In genomic region chr5:157162919-157163510, GRCh38 we compare ENCODE assay signal across 20 cellular contexts. TPM values are rescaled to one million over a fixed set of nuclear protein-coding genes. Genes with fewer than 3 reads are reported as not detected.
DNase-seq lines count a peak whose midpoint lies in the region; ATAC-seq and TF ChIP-seq lines count a peak whose summit lies in the region.
"Had no signal": no experiment of that assay in that cellular context is flagged by ENCODE, and none has a peak within 500 bp of the region (broad histone marks: within the 10 kb centered on the region; RNA-seq: fewer than 3 reads in every experiment).

No MANE protein-coding gene starts in this region.

- H3K36me3 ChIP-seq in right atrium auricular region (no peaks in the 10 kb centered on the region), heart right ventricle (no peaks in the 10 kb centered on the region), uterus (no peaks in the 10 kb centered on the region)

- H3K27ac Mint-ChIP-seq in effector memory CD8-positive, alpha-beta T cell = peak overlapping the region; percentile 41 to 49
- peak overlapping the region; percentile 14 for H3K27ac Mint-ChIP-seq in stimulated activated effector memory CD8-positive, alpha-beta T cell treated with anti-CD3 and anti-CD28 coated beads, Interleukin-12 subunit alpha, Interleukin-12 subunit beta, amount 100 ng/mL, for 72 hours

- H3K4me1 ChIP-seq in right atrium auricular region (no peaks in the 10 kb centered on the region), heart right ventricle (no peaks in the 10 kb centered on the region), uterus (no peaks in the 10 kb centered on the region)
- H3K4me1 ChIP-seq: Caco-2 had no signal

- H3K4me3 ChIP-seq in right atrium auricular region = no peak overlapping the region
- no peak overlapping the region for H3K4me3 ChIP-seq in heart right ventricle
- no peak overlapping the region for H3K4me3 ChIP-seq in uterus
- H3K4me3 ChIP-seq: K562, PC-9 had no signal

- no peak for TF ChIP-seq POLR2A in uterus (IDR thresholded peaks at IDR 0.05)

- H3K36me3 Mint-ChIP-seq in effector memory CD8-positive, alpha-beta T cell (ENCODE audit: insufficient read depth) = peaks cover 6% of the 10 kb centered on the region
- no peaks in the 10 kb centered on the region for H3K36me3 Mint-ChIP-seq in stimulated activated effector memory CD8-positive, alpha-beta T cell treated with anti-CD3 and anti-CD28 coated beads, Interleukin-12 subunit alpha, Interleukin-12 subunit beta, amount 100 ng/mL, for 72 hours
- H3K36me3 Mint-ChIP-seq: CD14-positive monocyte had no signal

- H3K27ac ChIP-seq in right atrium auricular region (no peak overlapping the region), heart right ventricle (no peak overlapping the region), uterus (no peak overlapping the region)
- H3K27ac ChIP-seq: PC-9 had no signal

- ATAC-seq in activated CD4-positive, CD25-positive, alpha-beta regulatory T cell treated with anti-CD3 and anti-CD28 coated beads, Interleukin-2, amount 50 U/mL, for 24 hours = no peak
- ATAC-seq in heart right ventricle = no peak
- no peak for ATAC-seq in effector memory CD8-positive, alpha-beta T cell (replicated peaks)
- ATAC-seq in stimulated activated effector memory CD8-positive, alpha-beta T cell treated with anti-CD3 and anti-CD28 coated beads, Interleukin-12 subunit alpha, Interleukin-12 subunit beta, amount 100 ng/mL, for 72 hours = no peak
- ATAC-seq: K562 had no signal

- H3K27me3 ChIP-seq in right atrium auricular region = no peaks in the 10 kb centered on the region
- peaks cover 0 to 37% (median 12%) of the 10 kb centered on the region in 7 donors for H3K27me3 ChIP-seq in heart right ventricle
- H3K27me3 ChIP-seq in uterus = no peaks in the 10 kb centered on the region

- DNase-seq in activated CD4-positive, CD25-positive, alpha-beta regulatory T cell treated with anti-CD3 and anti-CD28 coated beads, Interleukin-2, amount 50 U/mL, for 72 hours = peak; percentile 19
- peak; percentile 48 for DNase-seq in right atrium auricular region (ENCODE audit: low spot score)
- no peak for DNase-seq in heart right ventricle
- DNase-seq in effector memory CD8-positive, alpha-beta T cell = no peak
- peak in 1 of 2 donors; percentile 41 for DNase-seq in stimulated activated effector memory CD8-positive, alpha-beta T cell treated with anti-CD3 and anti-CD28 coated beads, Interleukin-12 subunit alpha, Interleukin-12 subunit beta, amount 100 ng/mL, for 72 hours (ENCODE audit: low spot score in 2 of 2)
- no peak for DNase-seq in uterus
- no peak for DNase-seq in GM20000 (ENCODE audit: low spot score)
- DNase-seq: 8988T, Caco-2, HCEC 1CT, NCI-H1092 treated with DMSO at 0.1 percent for 48 hours, NCI-H146, NCI-H2029 treated with DMSO at 0.1 percent for 48 hours, NCI-H2171, NCI-H526, PC-9 had no signal

- H3K4me3 Mint-ChIP-seq in effector memory CD8-positive, alpha-beta T cell = no peak overlapping the region
- H3K4me3 Mint-ChIP-seq in stimulated activated effector memory CD8-positive, alpha-beta T cell treated with anti-CD3 and anti-CD28 coated beads, Interleukin-12 subunit alpha, Interleukin-12 subunit beta, amount 100 ng/mL, for 72 hours = no peak overlapping the region
- H3K4me3 Mint-ChIP-seq: CD14-positive monocyte had no signal

- H3K9me3 Mint-ChIP-seq in effector memory CD8-positive, alpha-beta T cell = no peaks in the 10 kb centered on the region
- peaks cover 2% of the 10 kb centered on the region for H3K9me3 Mint-ChIP-seq in stimulated activated effector memory CD8-positive, alpha-beta T cell treated with anti-CD3 and anti-CD28 coated beads, Interleukin-12 subunit alpha, Interleukin-12 subunit beta, amount 100 ng/mL, for 72 hours

- WGBS in heart right ventricle, 2 donors = 92 to 93% methylated on average over 12 of the region's 12 CpGs

- H3K9me3 ChIP-seq in right atrium auricular region (no peaks in the 10 kb centered on the region), heart right ventricle (no peaks in the 10 kb centered on the region), uterus (no peaks in the 10 kb centered on the region)
- H3K9me3 ChIP-seq: Caco-2 had no signal

- H3K4me1 Mint-ChIP-seq in effector memory CD8-positive, alpha-beta T cell (ENCODE audit: low read depth in 2 of 2) = peaks cover 21 to 36% of the 10 kb centered on the region in 2 donors
- H3K4me1 Mint-ChIP-seq in stimulated activated effector memory CD8-positive, alpha-beta T cell treated with anti-CD3 and anti-CD28 coated beads, Interleukin-12 subunit alpha, Interleukin-12 subunit beta, amount 100 ng/mL, for 72 hours = peaks cover 70% of the 10 kb centered on the region
- H3K4me1 Mint-ChIP-seq: CD14-positive monocyte had no signal

- TF ChIP-seq CTCF in right atrium auricular region (IDR thresholded peaks at IDR 0.05) (no peak), heart right ventricle (IDR thresholded peaks at IDR 0.05) (no peak), uterus (IDR thresholded peaks at IDR 0.05) (no peak), GM20000 (IDR thresholded peaks at IDR 0.05; ENCODE audit: extremely low read depth, missing control alignments) (no peak)

- intact Hi-C loops in heart right ventricle (cut with DNase I) (loop anchor here in 1 of 10 donors (10.0 kb wide), 1 partner anchor 82 kb away; no protein-coding TSS in a partner anchor), uterus (cut with DNase I; ENCODE audit: low total_unique reads) (no loop called here)

- no peaks in the 10 kb centered on the region for H3K27me3 Mint-ChIP-seq in effector memory CD8-positive, alpha-beta T cell

RNA-seq across cellular contexts. Expression of gene GARIN3, which starts 3.0 kb away (rescaled TPM):
- total RNA-seq in right atrium auricular region (not detected), heart right ventricle (not detected), uterus (not detected)
- polyA plus RNA-seq in heart right ventricle = not detected
- total RNA-seq: Caco-2, K562, PC-9 had no signal
- polyA plus RNA-seq: AG04450, CD14-positive monocyte, K562 had no signal

RNA-seq across cellular contexts. Expression of gene ITK, which starts 17.6 kb away (rescaled TPM):
- total RNA-seq in right atrium auricular region (under 1 TPM; 0.33 to 0.90 TPM), heart right ventricle (1 to 10 TPM in 4 of 10 donors, under 1 TPM in 5, not detected in 1; 0.09 to 4.7 (median 0.81) TPM), uterus (1 to 10 TPM in 2 of 4 donors, under 1 TPM in 2; 0.41 to 2.8 (median 1.8) TPM)
- polyA plus RNA-seq in heart right ventricle = under 1 TPM; 0.15 to 0.20 TPM
- total RNA-seq: Caco-2, PC-9 had no signal
- polyA plus RNA-seq: AG04450, K562 had no signal

RNA-seq across cellular contexts. Expression of gene MED7, which starts 20.4 kb away (rescaled TPM):
- 1 to 10 TPM; 6.2 to 6.8 TPM for total RNA-seq in right atrium auricular region
- total RNA-seq in heart right ventricle = 10 to 100 TPM in 2 of 10 donors, 1 to 10 TPM in 8; 7.3 to 11.5 (median 9.3) TPM
- polyA plus RNA-seq in heart right ventricle = 1 to 10 TPM; 8.5 to 9.7 TPM
- total RNA-seq in uterus = 10 to 100 TPM in 3 of 4 donors, 1 to 10 TPM in 1; 3.8 to 22.5 (median 13.6) TPM

RNA-seq across cellular contexts. Expression of gene HAVCR2, which starts 54.2 kb away (rescaled TPM):
- 1 to 10 TPM; 1.8 to 3.7 TPM for total RNA-seq in right atrium auricular region
- total RNA-seq in heart right ventricle = 10 to 100 TPM in 1 of 10 donors, 1 to 10 TPM in 7, under 1 TPM in 2; 0.76 to 14.9 (median 1.9) TPM
- 1 to 10 TPM; 1.4 to 1.6 TPM for polyA plus RNA-seq in heart right ventricle
- total RNA-seq in uterus = 1 to 10 TPM; 1.0 to 5.5 (median 2.3) TPM
- total RNA-seq: PC-9 had no signal
- polyA plus RNA-seq: AG04450 had no signal

Comparison
In these comparisons a context has a peak if more than half of its experiments do, and no peak if none do; other contexts are left out.
1. DNase-seq: peak in activated CD4-positive, CD25-positive, alpha-beta regulatory T cell treated with anti-CD3 and anti-CD28 coated beads, Interleukin-2, amount 50 U/mL, for 72 hours (single experiment) and right atrium auricular region (single experiment); none in heart right ventricle (0 of 2), effector memory CD8-positive, alpha-beta T cell (0 of 3), uterus (0 of 2) and GM20000 (single experiment).